Comparison of ENCODE assay signal across 8 cellular contexts in the genomic region with DNA sequence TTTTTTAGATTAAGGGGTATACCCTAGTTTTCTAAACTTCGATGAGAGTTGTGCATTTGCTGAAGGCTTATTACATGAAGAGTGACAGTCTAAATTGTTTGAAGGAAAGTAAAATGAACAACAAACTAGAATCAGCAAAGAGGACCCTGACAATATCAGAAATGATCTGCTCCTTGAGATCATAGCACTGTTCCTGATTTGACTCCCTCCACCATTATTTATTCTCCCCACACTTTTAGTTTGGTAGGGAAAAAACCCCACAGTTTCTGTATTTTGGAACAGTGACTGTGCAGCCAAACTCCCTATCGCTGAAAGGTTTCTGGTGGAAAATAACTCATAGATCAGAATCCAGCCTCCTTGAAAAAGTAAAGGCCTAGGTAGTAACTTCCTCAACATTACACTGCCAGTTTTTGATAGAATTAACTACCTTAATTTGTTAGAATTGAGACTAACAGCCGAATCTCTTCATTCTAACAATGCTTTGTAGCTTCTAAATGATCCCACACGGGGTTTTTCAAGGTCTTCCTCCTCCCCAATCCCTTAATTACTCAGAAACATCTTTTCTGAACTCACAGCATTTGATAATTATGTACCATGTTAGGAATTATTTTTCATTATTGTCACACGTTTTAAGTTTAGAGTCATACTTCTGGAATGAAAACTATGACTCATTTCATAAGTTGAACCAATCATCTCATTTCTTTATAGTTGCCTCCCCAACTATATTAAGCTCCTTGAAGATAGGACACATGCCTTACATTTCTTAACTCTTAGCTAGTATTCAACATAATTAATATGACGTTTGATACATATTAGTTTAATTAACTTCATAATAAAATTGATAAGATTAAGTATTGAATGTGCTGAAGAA. TPM values are rescaled to one million over a fixed set of nuclear protein-coding genes. Genes with fewer than 3 reads are reported as not detected.
DNase-seq lines count a peak whose midpoint lies in the region; ATAC-seq and TF ChIP-seq lines count a peak whose summit lies in the region.

No MANE protein-coding gene starts in this region.

- DNase-seq in AG04449 (ENCODE audit: low read depth, low spot score) (no peak), HS-27A (ENCODE audit: low read depth) (peak; percentile 78), astrocyte of the cerebellum (ENCODE audit: low read depth) (no peak), lung (ENCODE audit: low spot score) (no peak), hepatic stellate cell (ENCODE audit: low spot score) (no peak), GM20000 (ENCODE audit: low spot score) (no peak), NCI-H446 treated with DMSO at 0.1 percent for 48 hours (lab: John Stamatoyannopoulos, UW) (no peak)

- WGBS in lung, 2 donors = 35 to 46% methylated on average over 6 of the region's 6 CpGs

- H3K4me1 ChIP-seq in lung (ENCODE audit: control insufficient read depth in 2 of 2, insufficient read depth in 2 of 2, low read length in 2 of 2) = peaks cover 1 to 3% of the 10 kb centered on the region in 2 donors

- ATAC-seq in lung (ENCODE audit: insufficient read depth, low FRiP score) (no peak), HG03378 (IDR thresholded peaks at IDR 0.05; ENCODE audit: unreplicated experiment) (no peak)

- in situ Hi-C loops in astrocyte of the cerebellum (cut with HindIII; ENCODE audit: low sequenced_read_pairs) = loop anchor here (10.0 kb wide), 1 partner anchor 516 kb away; no protein-coding TSS in a partner anchor

- H3K9me3 ChIP-seq in lung (ENCODE audit: control insufficient read depth in 2 of 2, insufficient read depth in 1 of 2, low read length in 1 of 2) = no peaks in the 10 kb centered on the region

- H3K27me3 ChIP-seq in lung (ENCODE audit: control insufficient read depth, insufficient read depth) = no peaks in the 10 kb centered on the region

- peak overlapping the region; percentile 37 to 100 for H3K27ac ChIP-seq in lung (ENCODE audit: low read depth in 1 of 2, low read length in 1 of 2)

- POLR2A ChIA-PET in AG04449 (lab: Yijun Ruan, JAX) = interaction anchor here (0.7 to 3.2 kb wide), 4 partner anchors 11 to 343 kb away, joined by 3 to 21 read pairs (median 4); a partner anchor contains a TSS

- H3K36me3 ChIP-seq in lung (ENCODE audit: control insufficient read depth in 2 of 2, insufficient read depth in 2 of 2, low read length in 2 of 2) = peaks cover 7 to 20% of the 10 kb centered on the region in 2 donors

- CTCF ChIA-PET in AG04449 (lab: Yijun Ruan, JAX) = no interaction called here

- TF ChIP-seq CTCF in AG04449 (IDR thresholded peaks at IDR 0.05; ENCODE audit: insufficient read depth, low read length, missing control alignments) (no peak), astrocyte of the cerebellum (IDR thresholded peaks at IDR 0.05; ENCODE audit: low read depth, low read length, missing control alignments) (no peak), lung (IDR thresholded peaks at IDR 0.05; ENCODE audit: control extremely low read depth, extremely low read depth) (no peak), GM20000 (IDR thresholded peaks at IDR 0.05; ENCODE audit: extremely low read depth, missing control alignments) (no peak)

- H3K4me3 ChIP-seq in AG04449 (ENCODE audit: low read depth, low read length) (peak overlapping the region; percentile 36), astrocyte of the cerebellum (ENCODE audit: low read depth, low read length) (peak overlapping the region; percentile 17), lung (no peak overlapping the region)

RNA-seq across cellular contexts. Expression of a gene that starts 2.9 kb away (rescaled TPM):
- total RNA-seq in lung = 100 to 1,000 TPM; 321 to 403 TPM
- 100 to 1,000 TPM; 578 to 796 TPM for polyA plus RNA-seq in lung

RNA-seq across cellular contexts. Expression of a gene that starts 11.5 kb away (rescaled TPM):
- total RNA-seq in lung = 100 to 1,000 TPM; 249 to 299 TPM
- polyA plus RNA-seq in lung = 1,000 to 10,000 TPM in 1 of 2 donors, 100 to 1,000 TPM in 1; 538 to 1,047 TPM

RNA-seq across cellular contexts. Expression of a gene that starts 30.7 kb away (rescaled TPM):
- total RNA-seq in lung = 1 to 10 TPM; 1.7 to 4.6 TPM
- under 1 TPM; 0.61 to 0.85 TPM for polyA plus RNA-seq in lung
